8 cellular contexts compared by ENCODE assay signal in the genomic region with DNA sequence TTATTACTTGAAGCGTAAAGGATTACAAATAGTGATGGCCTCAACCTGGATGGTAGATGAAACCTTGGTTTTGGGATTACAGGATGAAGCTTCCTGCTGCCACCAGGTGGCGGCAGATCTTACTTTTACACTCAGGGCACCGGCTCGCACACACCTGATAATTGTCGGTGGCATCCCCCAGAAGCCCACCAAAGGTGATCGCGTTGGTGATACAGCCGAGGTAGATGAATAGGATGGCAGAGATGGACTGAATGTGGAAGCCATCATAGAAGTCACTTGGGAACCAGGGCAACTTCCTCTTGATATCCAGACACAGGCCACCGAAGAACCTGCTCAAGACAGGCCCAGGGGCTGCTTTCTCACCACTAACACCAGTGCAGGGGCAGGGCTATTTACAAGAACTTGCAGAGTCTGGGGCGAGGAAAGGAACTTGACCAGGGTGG. TPM values are rescaled to one million over a fixed set of nuclear protein-coding genes. Genes with fewer than 3 reads are reported as not detected.
A peak's percentile ranks its signal among the peaks of the same experiment; 100 is the strongest.
DNase-seq lines count a peak whose midpoint lies in the region; ATAC-seq and TF ChIP-seq lines count a peak whose summit lies in the region.

No MANE protein-coding gene starts in this region.

- intact Hi-C loops in OCI-LY7 (cut with micrococcal nuclease; ENCODE audit: unreplicated experiment), result loop anchor here (1.0 to 2.0 kb wide), 4 partner anchors 85 to 233 kb away; a partner anchor contains a TSS
- intact Hi-C loops in posterior cingulate gyrus (cut with DNase I), result loop anchor here (2.0 to 5.0 kb wide), 2 partner anchors 82 to 143 kb away; no protein-coding TSS in a partner anchor

- POLR2A ChIA-PET in BJ (lab: Charles Lee), result no interaction called here
- POLR2A ChIA-PET in OCI-LY7 (lab: Charles Lee), result interaction anchor here (0.9 to 1.0 kb wide), 2 partner anchors 74 to 107 kb away, joined by 3 read pairs; no protein-coding TSS in a partner anchor

- TF ChIP-seq CTCF in BJ (IDR thresholded peaks at IDR 0.05; ENCODE audit: insufficient read depth, low read depth, low read length), result peak; percentile 81
- TF ChIP-seq CTCF in OCI-LY7 (conservative IDR thresholded peaks at IDR 0.05; ENCODE audit: low read length), result peak; percentile 99
- peak; percentile 78 for TF ChIP-seq CTCF in fibroblast of villous mesenchyme (IDR thresholded peaks at IDR 0.05; ENCODE audit: insufficient read depth, low read depth, low read length)

- no peaks in the 10 kb centered on the region for H3K9me2 ChIP-seq in OCI-LY7 (ENCODE audit: insufficient read depth, low read length)

- H3K36me3 ChIP-seq in BJ (ENCODE audit: control insufficient read depth, insufficient read depth, low read length), result no peaks in the 10 kb centered on the region
- H3K36me3 ChIP-seq in OCI-LY7 (ENCODE audit: insufficient read depth, low read length), result no peaks in the 10 kb centered on the region

- no peak for ATAC-seq in HG03378 (IDR thresholded peaks at IDR 0.05; ENCODE audit: unreplicated experiment)
- ATAC-seq in GM21528 (IDR thresholded peaks at IDR 0.05; ENCODE audit: low FRiP score, unreplicated experiment), result no peak

- H3K27ac ChIP-seq in OCI-LY7 (ENCODE audit: low read depth, low read length, poor library complexity, severe bottlenecking), result no peak overlapping the region

- no peak overlapping the region for H2AFZ ChIP-seq in OCI-LY7 (ENCODE audit: low read length)

- no peak for DNase-seq in BJ (ENCODE audit: low read depth)
- DNase-seq in GM19240 (ENCODE audit: insufficient read length, low spot score), result peak; percentile 77
- DNase-seq in OCI-LY7 (ENCODE audit: low spot score), result peak; percentile 77
- peak; percentile 62 to 69 for DNase-seq in activated T-cell treated with anti-CD3 and anti-CD28 coated beads, Interleukin-2, amount 50 U/mL, for 48 hours
- peak; percentile 45 for DNase-seq in fibroblast of villous mesenchyme (ENCODE audit: low read depth)
- peak in 6 of 10 donors; percentile 18 to 89 (median 36) for DNase-seq in posterior cingulate gyrus

- H3K4me3 ChIP-seq in BJ (ENCODE audit: low read depth, low read length), result no peak overlapping the region
- no peak overlapping the region for H3K4me3 ChIP-seq in OCI-LY7 (ENCODE audit: low read depth, low read length, poor library complexity, severe bottlenecking)
- no peak overlapping the region for H3K4me3 ChIP-seq in fibroblast of villous mesenchyme (ENCODE audit: low read depth, low read length)

- no peaks in the 10 kb centered on the region for H3K79me2 ChIP-seq in OCI-LY7 (ENCODE audit: insufficient read depth, low read depth, low read length)

- H3K4me1 ChIP-seq in OCI-LY7 (ENCODE audit: insufficient read depth, low read length, poor library complexity, severe bottlenecking), result no peaks in the 10 kb centered on the region

- no TSS peak for BruUV-seq in OCI-LY7 (replicated peaks; lab: Mats Ljungman, UMichigan)

- CTCF ChIA-PET in BJ (lab: Yijun Ruan, JAX) (interaction anchor here (0.6 to 4.9 kb wide), 22 partner anchors 10 to 428 kb away, joined by 3 to 46 read pairs (median 5); no protein-coding TSS in a partner anchor), OCI-LY7 (lab: Charles Lee; ENCODE audit: unreplicated experiment) (interaction anchor here (0.7 to 2.0 kb wide), 7 partner anchors 18 to 338 kb away, joined by 3 to 14 read pairs (median 3); no protein-coding TSS in a partner anchor)

- no peaks in the 10 kb centered on the region for H4K20me1 ChIP-seq in OCI-LY7 (ENCODE audit: insufficient read depth, low read length)

- peaks cover 7% of the 10 kb centered on the region; the same call in 1 of the 2 replicates for H3K27me3 ChIP-seq in BJ (ENCODE audit: control insufficient read depth, insufficient read depth, low read length)

- no peak overlapping the region for H3K4me2 ChIP-seq in OCI-LY7 (ENCODE audit: low read length)

- no peaks in the 10 kb centered on the region for H3K9me3 ChIP-seq in OCI-LY7 (ENCODE audit: low read length)

RNA-seq across cellular contexts. Expression of a gene that starts 51.8 kb away (rescaled TPM):
- 282 and 380 TPM in 2 replicates for polyA plus RNA-seq in BJ (2011; rRNA removed)
- polyA minus RNA-seq in BJ (2011; rRNA and poly(A)+ RNA removed), result 200 and 277 TPM in 2 replicates
- total RNA-seq in OCI-LY7 (2014; rRNA removed; shearing (Covaris generic)), result 220 and 250 TPM in 2 replicates
- total RNA-seq in OCI-LY7 (2022) (365 and 375 TPM in 2 replicates), fibroblast of villous mesenchyme (174 and 177 TPM in 2 replicates)
